In genomic region chr5:167307042-167307441, GRCh38 we compare ENCODE assay signal across 34 cellular contexts.
"Had no signal": no experiment of that assay in that cellular context is flagged by ENCODE, and none has a peak within 500 bp of the region (broad histone marks: within the 10 kb centered on the region; RNA-seq: fewer than 3 reads in every experiment).

No MANE protein-coding gene starts in this region.

- H3K4me1 Mint-ChIP-seq: activated CD4-positive, alpha-beta memory T cell treated with anti-CD3 and anti-CD28 coated beads, Interleukin-2, amount 10 ng/mL, durations not matched to agents 7 days and 5 days; activated CD8-positive, alpha-beta memory T cell treated with anti-CD3 and anti-CD28 coated beads, Interleukin-2, amount 10 ng/mL, durations not matched to agents 7 days and 5 days; activated naive CD4-positive, alpha-beta T cell treated with anti-CD3 and anti-CD28 coated beads, Interleukin-2, amount 10 ng/mL, durations not matched to agents 7 days and 5 days; activated naive CD8-positive, alpha-beta T cell treated with anti-CD3 and anti-CD28 coated beads, Interleukin-2, amount 50 U/mL, for 24 hours had no signal

- H3K4me2 ChIP-seq: KMS-11 had no signal

- H3K27me3 ChIP-seq: Peyer's patch had no signal

- H3K27ac ChIP-seq: KMS-11, Peyer's patch, VCaP had no signal

- H3K9me3 Mint-ChIP-seq: activated naive CD8-positive, alpha-beta T cell treated with anti-CD3 and anti-CD28 coated beads, Interleukin-2, amount 50 U/mL, for 24 hours; brain had no signal

- H3K9ac ChIP-seq: KMS-11 had no signal

- H3K9me3 ChIP-seq: Peyer's patch had no signal

- H3K36me3 ChIP-seq: Peyer's patch had no signal

- H3K4me1 ChIP-seq: Peyer's patch had no signal

- H3K36me3 Mint-ChIP-seq: activated CD8-positive, alpha-beta memory T cell treated with anti-CD3 and anti-CD28 coated beads, Interleukin-2, amount 10 ng/mL, durations not matched to agents 7 days and 5 days; activated naive CD4-positive, alpha-beta T cell treated with anti-CD3 and anti-CD28 coated beads, Interleukin-2, amount 10 ng/mL, durations not matched to agents 7 days and 5 days; activated naive CD8-positive, alpha-beta T cell; brain had no signal

- ATAC-seq: activated CD8-positive, alpha-beta memory T cell treated with anti-CD3 and anti-CD28 coated beads, Interleukin-2, amount 10 ng/mL, durations not matched to agents 7 days and 5 days; activated naive CD8-positive, alpha-beta T cell treated with anti-CD3 and anti-CD28 coated beads, Interleukin-2, amount 50 U/mL, for 24 hours; PC-3 had no signal

- H3K4me3 Mint-ChIP-seq: activated CD4-positive, alpha-beta memory T cell treated with anti-CD3 and anti-CD28 coated beads, Interleukin-2, amount 10 ng/mL, durations not matched to agents 7 days and 5 days; activated CD8-positive, alpha-beta memory T cell treated with anti-CD3 and anti-CD28 coated beads, Interleukin-2, amount 10 ng/mL, durations not matched to agents 7 days and 5 days; activated naive CD4-positive, alpha-beta T cell treated with anti-CD3 and anti-CD28 coated beads, Interleukin-2, amount 10 ng/mL, durations not matched to agents 7 days and 5 days; activated naive CD8-positive, alpha-beta T cell; activated naive CD8-positive, alpha-beta T cell treated with anti-CD3 and anti-CD28 coated beads, Interleukin-2, amount 50 U/mL, for 24 hours; brain had no signal

- H3K27me3 Mint-ChIP-seq: activated CD4-positive, alpha-beta memory T cell treated with anti-CD3 and anti-CD28 coated beads, Interleukin-2, amount 10 ng/mL, durations not matched to agents 7 days and 5 days; activated CD8-positive, alpha-beta memory T cell treated with anti-CD3 and anti-CD28 coated beads, Interleukin-2, amount 10 ng/mL, durations not matched to agents 7 days and 5 days; activated naive CD4-positive, alpha-beta T cell treated with anti-CD3 and anti-CD28 coated beads, Interleukin-2, amount 10 ng/mL, durations not matched to agents 7 days and 5 days; activated naive CD8-positive, alpha-beta T cell; activated naive CD8-positive, alpha-beta T cell treated with anti-CD3 and anti-CD28 coated beads, Interleukin-2, amount 50 U/mL, for 24 hours had no signal

- H3K27ac Mint-ChIP-seq: activated CD4-positive, alpha-beta memory T cell treated with anti-CD3 and anti-CD28 coated beads, Interleukin-2, amount 10 ng/mL, durations not matched to agents 7 days and 5 days; activated CD8-positive, alpha-beta memory T cell treated with anti-CD3 and anti-CD28 coated beads, Interleukin-2, amount 10 ng/mL, durations not matched to agents 7 days and 5 days; activated naive CD4-positive, alpha-beta T cell treated with anti-CD3 and anti-CD28 coated beads, Interleukin-2, amount 10 ng/mL, durations not matched to agents 7 days and 5 days; activated naive CD8-positive, alpha-beta T cell; activated naive CD8-positive, alpha-beta T cell treated with anti-CD3 and anti-CD28 coated beads, Interleukin-2, amount 50 U/mL, for 24 hours had no signal

- H3K4me3 ChIP-seq: Peyer's patch had no signal

- DNase-seq: activated CD4-positive, alpha-beta memory T cell treated with anti-CD3 and anti-CD28 coated beads, Interleukin-2, amount 10 ng/mL, durations not matched to agents 7 days and 5 days; activated CD4-positive, alpha-beta T cell treated with anti-CD3 and anti-CD28 coated beads for 1 hour; activated CD4-positive, alpha-beta T cell treated with anti-CD3 and anti-CD28 coated beads for 48 hours; activated CD4-positive, CD25-positive, alpha-beta regulatory T cell; activated CD8-positive, alpha-beta memory T cell treated with anti-CD3 and anti-CD28 coated beads for 24 hours; activated CD8-positive, alpha-beta memory T cell treated with anti-CD3 and anti-CD28 coated beads, Interleukin-2, amount 10 ng/mL, durations not matched to agents 7 days and 5 days; activated CD8-positive, alpha-beta memory T cell treated with anti-CD3 and anti-CD28 coated beads, Interleukin-2, amount 50 U/mL, for 48 hours; activated effector memory CD4-positive, alpha-beta T cell treated with Interleukin-2 at 50 U/mL for 16 hours; activated naive CD4-positive, alpha-beta T cell treated with anti-CD3 and anti-CD28 coated beads, Interleukin-2, amount 10 ng/mL, durations not matched to agents 7 days and 5 days; activated naive CD8-positive, alpha-beta T cell treated with anti-CD3 and anti-CD28 coated beads, Interleukin-2, amount 50 U/mL, for 24 hours; activated T-cell treated with anti-CD3 and anti-CD28 coated beads, Interleukin-2, amount 50 U/mL, for 48 hours; anterior cingulate cortex; caudate nucleus; NCI-H1092 treated with DMSO at 0.1 percent for 48 hours; NCI-H1417 treated with DMSO at 0.1 percent for 48 hours; NCI-H1694; NCI-H1930; NCI-H2081 treated with DMSO at 0.1 percent for 48 hours; NCI-H226; NCI-H446 treated with DMSO at 0.1 percent for 48 hours; NCI-H69; NK-92 treated with Interleukin-12 subunit alpha and Interleukin-12 subunit beta, amount 100 ng/mL, for 24 hours; PC-3; Peyer's patch; RPMI8226; SIG-M5; SW 1271; T-helper 1 cell; T-helper 2 cell; T-helper 9 cell had no signal
